ENCODE assay signal across 6 cellular contexts in the genomic region with DNA sequence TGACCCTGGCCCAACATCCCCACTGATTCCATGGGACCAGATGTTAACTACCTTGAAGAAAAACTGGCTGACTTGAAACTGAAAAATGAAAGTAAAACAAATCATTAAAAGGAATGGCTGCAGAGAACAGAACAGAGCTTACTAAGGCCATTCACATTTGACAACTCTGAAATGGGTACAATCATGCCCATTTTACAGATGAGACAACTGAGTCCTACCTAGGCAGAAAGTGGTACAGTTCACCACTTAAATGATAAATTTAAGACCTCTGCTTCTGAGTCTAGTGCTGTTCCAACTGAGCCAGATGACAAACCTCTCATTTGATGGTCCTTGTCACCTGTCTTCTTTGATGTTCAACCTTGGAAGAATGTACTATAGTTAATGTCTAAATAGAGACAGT.
"Had no signal": no experiment of that assay in that cellular context is flagged by ENCODE, and none has a peak within 500 bp of the region (broad histone marks: within the 10 kb centered on the region; RNA-seq: fewer than 3 reads in every experiment).

No MANE protein-coding gene starts in this region.

- H3K4me1 Mint-ChIP-seq: IgD-negative memory B cell had no signal

- DNase-seq: GM23248, GOT3, H9, HCEC 1CT, KG1 had no signal

- H3K27ac Mint-ChIP-seq: H9, IgD-negative memory B cell had no signal

- H3K27ac ChIP-seq: GM23248 had no signal

- H2AFZ ChIP-seq: GM23248 had no signal

- H3K9ac ChIP-seq: GM23248 had no signal

- H3K4me3 ChIP-seq: GM23248 had no signal

- H3K4me3 Mint-ChIP-seq: H9, IgD-negative memory B cell had no signal

- H3K9me3 Mint-ChIP-seq: H9, IgD-negative memory B cell had no signal
